11 cellular contexts compared by ENCODE assay signal in the genomic region with DNA sequence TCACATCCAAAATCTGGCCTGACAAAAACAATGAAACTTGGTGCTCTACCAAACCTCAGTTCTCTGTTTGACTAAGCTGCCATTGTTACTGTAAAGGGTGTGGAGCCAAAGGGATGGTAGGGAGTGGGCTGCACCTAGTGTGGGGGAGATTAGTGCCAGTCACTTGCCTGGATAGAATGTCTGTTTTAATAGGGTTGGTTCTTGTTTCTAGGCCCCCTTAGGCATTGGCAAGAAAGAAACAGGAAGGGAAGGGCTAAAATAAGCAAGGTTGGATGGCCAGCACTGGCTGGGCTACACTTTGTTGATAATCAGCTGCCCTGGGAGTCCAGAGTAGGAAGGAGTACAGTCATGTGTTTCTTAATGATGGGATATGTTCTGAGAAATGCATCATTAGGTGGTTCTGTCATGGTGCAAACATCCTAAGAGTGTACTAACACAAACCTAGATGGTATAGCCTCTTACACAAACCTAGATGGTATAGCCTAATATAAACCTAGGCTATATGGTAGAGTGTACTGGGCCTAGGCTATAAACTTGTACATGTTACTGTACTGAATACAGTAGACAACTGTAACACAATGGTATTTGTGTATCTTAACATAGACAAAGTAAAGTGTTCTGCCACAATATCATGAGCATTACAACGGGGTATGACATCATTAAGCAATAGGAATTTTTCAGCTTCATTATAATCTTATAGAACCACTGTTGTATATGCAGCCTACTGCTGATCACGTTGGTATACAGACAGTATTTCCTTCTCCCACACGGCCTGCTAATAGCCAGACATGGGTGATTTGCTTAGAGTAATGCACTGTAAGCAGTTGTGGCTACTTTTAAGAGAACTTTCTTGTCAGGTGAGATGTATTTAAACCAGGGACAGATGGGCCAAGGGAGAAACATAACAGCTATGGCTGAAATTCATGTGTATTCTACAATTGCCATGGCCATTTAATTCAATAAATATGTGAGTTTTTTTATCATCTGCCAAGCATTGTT. TPM values are rescaled to one million over a fixed set of nuclear protein-coding genes. Genes with fewer than 3 reads are reported as not detected.
DNase-seq lines count a peak whose midpoint lies in the region; ATAC-seq and TF ChIP-seq lines count a peak whose summit lies in the region.
"Had no signal": no experiment of that assay in that cellular context is flagged by ENCODE, and none has a peak within 500 bp of the region (broad histone marks: within the 10 kb centered on the region; RNA-seq: fewer than 3 reads in every experiment).

No MANE protein-coding gene starts in this region.

- H3K9me3 Mint-ChIP-seq in activated CD8-positive, alpha-beta T cell treated with anti-CD3 and anti-CD28 coated beads for 36 hours = no peaks in the 10 kb centered on the region
- H3K9me3 Mint-ChIP-seq in memory B cell = no peaks in the 10 kb centered on the region

- H4K20me1 ChIP-seq in GM23248 (ENCODE audit: insufficient read depth) = no peaks in the 10 kb centered on the region

- CTCF ChIA-PET in activated CD8-positive, alpha-beta T cell treated with anti-CD3 and anti-CD28 coated beads for 36 hours (lab: Charles Lee) = interaction anchor here (0.8 to 3.5 kb wide), 5 partner anchors 9 to 157 kb away, joined by 3 to 18 read pairs (median 3); no protein-coding TSS in a partner anchor

- H3K9ac ChIP-seq in GM23248 = no peak overlapping the region

- H3K36me3 ChIP-seq in GM23248 (ENCODE audit: low read depth) = peaks cover 21% of the 10 kb centered on the region; the same call in 1 of the 2 replicates

- peak overlapping the region; percentile 78 for H3K27ac ChIP-seq in GM23248

- H3K4me3 Mint-ChIP-seq in activated CD8-positive, alpha-beta T cell treated with anti-CD3 and anti-CD28 coated beads for 36 hours = no peak overlapping the region
- no peak overlapping the region for H3K4me3 Mint-ChIP-seq in memory B cell

- no peak for TF ChIP-seq CTCF in activated CD8-positive, alpha-beta T cell treated with anti-CD3 and anti-CD28 coated beads for 36 hours (IDR thresholded peaks at IDR 0.05)

- POLR2A ChIA-PET in activated CD8-positive, alpha-beta T cell treated with anti-CD3 and anti-CD28 coated beads for 36 hours (lab: Charles Lee) = interaction anchor here (1.0 to 3.5 kb wide), 5 partner anchors 9 to 130 kb away, joined by 3 to 25 read pairs (median 3); a partner anchor contains a TSS

- peak overlapping the region; percentile 90 for H3K27ac Mint-ChIP-seq in activated CD8-positive, alpha-beta T cell treated with anti-CD3 and anti-CD28 coated beads for 36 hours
- peak overlapping the region; percentile 40 for H3K27ac Mint-ChIP-seq in memory B cell

- 71 to 77% methylated on average over 3 of the region's 3 CpGs for WGBS in GM23248 (ENCODE audit: low coverage in 1 of 2, low lambda C conversion rate in 2 of 2, missing lambda C conversion rate in 2 of 2), 2 experiments

- peaks cover 26% of the 10 kb centered on the region for H3K4me1 ChIP-seq in GM23248 (ENCODE audit: insufficient read depth)

- peaks cover 55% of the 10 kb centered on the region for H3K36me3 Mint-ChIP-seq in activated CD8-positive, alpha-beta T cell treated with anti-CD3 and anti-CD28 coated beads for 36 hours (ENCODE audit: low read depth)
- peaks cover 8% of the 10 kb centered on the region for H3K36me3 Mint-ChIP-seq in memory B cell

- intact Hi-C loops in activated CD8-positive, alpha-beta T cell treated with anti-CD3 and anti-CD28 coated beads for 36 hours (cut with micrococcal nuclease) = loop anchor here (10.0 kb wide), 1 partner anchor 289 kb away; no protein-coding TSS in a partner anchor

- TF ChIP-seq POLR2A in GM18505 (IDR thresholded peaks at IDR 0.05; ENCODE audit: borderline replicate concordance, extremely low read depth, insufficient read depth, insufficient read length) = no peak

- peak; percentile 17 for DNase-seq in GM23248
- peak; percentile 56 for DNase-seq in activated CD8-positive, alpha-beta T cell treated with anti-CD3 and anti-CD28 coated beads for 36 hours
- no peak for DNase-seq in memory B cell (ENCODE audit: low spot score in 2 of 2)
- no peak for DNase-seq in effector CD8-positive, alpha-beta T cell (lab: John Stamatoyannopoulos, UW)
- DNase-seq in UCSD-AML1 (lab: John Stamatoyannopoulos, UW; ENCODE audit: unreplicated experiment) = no peak
- no peak for DNase-seq in putamen (ENCODE audit: low spot score)
- DNase-seq: GDM1, MG63, SHP77 treated with DMSO at 0.1 percent for 48 hours had no signal

- in situ Hi-C loops in GM23248 (cut with MboI) = no loop called here

- H3K4me3 ChIP-seq in GM23248 = no peak overlapping the region
- H3K4me3 ChIP-seq: MG63 had no signal

- no peaks in the 10 kb centered on the region for H3K9me2 ChIP-seq in GM23248 (ENCODE audit: insufficient read depth)

- H3K4me1 Mint-ChIP-seq in activated CD8-positive, alpha-beta T cell treated with anti-CD3 and anti-CD28 coated beads for 36 hours (ENCODE audit: low read depth) = peaks cover 44% of the 10 kb centered on the region
- H3K4me1 Mint-ChIP-seq in memory B cell = peaks cover 13% of the 10 kb centered on the region

- no peak overlapping the region for H2AFZ ChIP-seq in GM23248

- H3F3A ChIP-seq in GM23248 (ENCODE audit: insufficient read depth) = peaks cover 32% of the 10 kb centered on the region

- ATAC-seq in GM18505 (IDR thresholded peaks at IDR 0.05; ENCODE audit: unreplicated experiment) = peak; percentile 76
- ATAC-seq in activated CD8-positive, alpha-beta T cell treated with anti-CD3 and anti-CD28 coated beads for 36 hours = peak; percentile 84
- ATAC-seq in memory B cell (ENCODE audit: low read depth) = no peak
- ATAC-seq in GM18520 (IDR thresholded peaks at IDR 0.05; ENCODE audit: unreplicated experiment) = no peak

- no peaks in the 10 kb centered on the region for H3K9me3 ChIP-seq in GM23248 (ENCODE audit: low read depth)
- H3K9me3 ChIP-seq: MG63 had no signal

- no peaks in the 10 kb centered on the region for H3K27me3 ChIP-seq in GM23248 (replicated peaks; ENCODE audit: insufficient read depth)
- H3K27me3 ChIP-seq: MG63 had no signal

- no peaks in the 10 kb centered on the region for H3K27me3 Mint-ChIP-seq in activated CD8-positive, alpha-beta T cell treated with anti-CD3 and anti-CD28 coated beads for 36 hours
- no peaks in the 10 kb centered on the region for H3K27me3 Mint-ChIP-seq in memory B cell

- peak overlapping the region; percentile 31 for H3K4me2 ChIP-seq in GM23248 (ENCODE audit: unreplicated experiment)

- no peaks in the 10 kb centered on the region for H3K79me2 ChIP-seq in GM23248 (ENCODE audit: insufficient read depth)

RNA-seq across cellular contexts. Expression of a gene that starts 15.4 kb away (rescaled TPM):
- 17.3 and 29.8 TPM in 2 replicates for total RNA-seq in GM23248 (2014; rRNA removed; shearing (Covaris generic))
- polyA plus RNA-seq in GM23248 (2016; fragmentation: Nextera tagmentation; extraction: Ambion mirVana) = 43.7 and 44.4 TPM in 2 replicates
- 10 to 100 TPM; 41.2 to 44.4 TPM for total RNA-seq in activated CD8-positive, alpha-beta T cell treated with anti-CD3 and anti-CD28 coated beads for 36 hours

RNA-seq across cellular contexts. Expression of a gene that starts 15.8 kb away (rescaled TPM):
- 64.6 and 65.3 TPM in 2 replicates for total RNA-seq in GM23248 (2014; rRNA removed; shearing (Covaris generic))
- 67.7 and 68.0 TPM in 2 replicates for polyA plus RNA-seq in GM23248 (2016; fragmentation: Nextera tagmentation; extraction: Ambion mirVana)
- total RNA-seq in activated CD8-positive, alpha-beta T cell treated with anti-CD3 and anti-CD28 coated beads for 36 hours = 10 to 100 TPM; 34.2 to 35.4 TPM

RNA-seq across cellular contexts. Expression of a gene that starts 31.9 kb away (rescaled TPM):
- total RNA-seq in GM23248 (2014; rRNA removed; shearing (Covaris generic)) = 49.9 and 52.7 TPM in 2 replicates
- polyA plus RNA-seq in GM23248 (2016; fragmentation: Nextera tagmentation; extraction: Ambion mirVana) = 166 and 175 TPM in 2 replicates
- 100 to 1,000 TPM; 186 to 190 TPM for total RNA-seq in activated CD8-positive, alpha-beta T cell treated with anti-CD3 and anti-CD28 coated beads for 36 hours

Comparison
In these comparisons a context has a peak if more than half of its experiments do, and no peak if none do; other contexts are left out.
1. ATAC-seq: peak in GM18505 (single experiment) and activated CD8-positive, alpha-beta T cell treated with anti-CD3 and anti-CD28 coated beads for 36 hours (single experiment); none in memory B cell (single experiment) and GM18520 (single experiment).
2. DNase-seq: peak in GM23248 (single experiment) and activated CD8-positive, alpha-beta T cell treated with anti-CD3 and anti-CD28 coated beads for 36 hours (single experiment); none in memory B cell (0 of 2), effector CD8-positive, alpha-beta T cell (single experiment), UCSD-AML1 (single experiment) and putamen (single experiment).